Comparison of ENCODE assay signal across 10 cellular contexts in genomic region chr7:114422478-114423217, GRCh38. TPM values are rescaled to one million over a fixed set of nuclear protein-coding genes. Genes with fewer than 3 reads are reported as not detected.
DNase-seq lines count a peak whose midpoint lies in the region; ATAC-seq and TF ChIP-seq lines count a peak whose summit lies in the region.
"Had no signal": no experiment of that assay in that cellular context is flagged by ENCODE, and none has a peak within 500 bp of the region (broad histone marks: within the 10 kb centered on the region; RNA-seq: fewer than 3 reads in every experiment).

No MANE protein-coding gene starts in this region.

- peak; percentile 91 for ATAC-seq in left colon
- no peak for ATAC-seq in activated CD8-positive, alpha-beta memory T cell treated with anti-CD3 and anti-CD28 coated beads, Interleukin-2, amount 10 ng/mL, durations not matched to agents 7 days and 5 days
- no peak for ATAC-seq in GM18909 (IDR thresholded peaks at IDR 0.05; ENCODE audit: poor library complexity, unreplicated experiment)

- no peak overlapping the region for H3K27ac ChIP-seq in C4-2B

- no peaks in the 10 kb centered on the region for H3K4me1 Mint-ChIP-seq in activated CD8-positive, alpha-beta memory T cell treated with anti-CD3 and anti-CD28 coated beads, Interleukin-2, amount 10 ng/mL, durations not matched to agents 7 days and 5 days

- CTCF ChIA-PET in activated CD8-positive, alpha-beta memory T cell treated with anti-CD3 and anti-CD28 coated beads, Interleukin-2, amount 10 ng/mL, durations not matched to agents 7 days and 5 days (lab: Charles Lee) = no interaction called here

- no peaks in the 10 kb centered on the region for H3K27me3 Mint-ChIP-seq in activated CD8-positive, alpha-beta memory T cell treated with anti-CD3 and anti-CD28 coated beads, Interleukin-2, amount 10 ng/mL, durations not matched to agents 7 days and 5 days

- DNase-seq in HFF-Myc (ENCODE audit: extremely low read depth, low read depth) (no peak), SK-MEL-5 (ENCODE audit: low read depth, low spot score) (peak; percentile 52), left colon (peak in 1 of 2 donors; percentile 17), mucosa of gallbladder (ENCODE audit: low spot score) (no peak), midbrain (lab: John Stamatoyannopoulos, UW) (no peak)
- DNase-seq in activated CD8-positive, alpha-beta memory T cell treated with anti-CD3 and anti-CD28 coated beads, Interleukin-2, amount 10 ng/mL, durations not matched to agents 7 days and 5 days = no peak
- DNase-seq: EL, NCI-H1694 treated with DMSO at 0.1 percent for 48 hours had no signal

- H3K36me3 Mint-ChIP-seq in activated CD8-positive, alpha-beta memory T cell treated with anti-CD3 and anti-CD28 coated beads, Interleukin-2, amount 10 ng/mL, durations not matched to agents 7 days and 5 days = no peaks in the 10 kb centered on the region

- in situ Hi-C loops in SK-MEL-5 (cut with HindIII; ENCODE audit: low pct_unique_long_range_greater_than_20kb, low sequenced_read_pairs) = no loop called here

- no peak overlapping the region for H3K4me3 ChIP-seq in HFF-Myc (replicated peaks; ENCODE audit: low read depth, low read length)

- no peak overlapping the region for H3K4me3 Mint-ChIP-seq in activated CD8-positive, alpha-beta memory T cell treated with anti-CD3 and anti-CD28 coated beads, Interleukin-2, amount 10 ng/mL, durations not matched to agents 7 days and 5 days

- H3K9me3 Mint-ChIP-seq in activated CD8-positive, alpha-beta memory T cell treated with anti-CD3 and anti-CD28 coated beads, Interleukin-2, amount 10 ng/mL, durations not matched to agents 7 days and 5 days (ENCODE audit: low read depth) = no peaks in the 10 kb centered on the region

- H3K27ac Mint-ChIP-seq in activated CD8-positive, alpha-beta memory T cell treated with anti-CD3 and anti-CD28 coated beads, Interleukin-2, amount 10 ng/mL, durations not matched to agents 7 days and 5 days = no peak overlapping the region

- intact Hi-C loops in left colon (cut with DNase I, micrococcal nuclease) = no loop called here

- peak; percentile 55 for TF ChIP-seq CTCF in C4-2B (conservative IDR thresholded peaks at IDR 0.05)
- peak; percentile 28 for TF ChIP-seq CTCF in HFF-Myc (IDR thresholded peaks at IDR 0.05; ENCODE audit: low read depth, low read length, missing control alignments)

RNA-seq across cellular contexts. Expression of gene FOXP2, which starts 8.0 kb away (rescaled TPM):
- 0.05 and 0.37 TPM in 2 replicates for total RNA-seq in SK-MEL-5 (2014; rRNA removed; shearing (Covaris generic))
- polyA plus RNA-seq in SK-MEL-5 (2015; cell fraction: cytosol; rRNA removed) = 0.43 and 0.57 TPM in 2 replicates
- polyA plus RNA-seq in SK-MEL-5 (2015; cell fraction: nucleus; rRNA removed) = 0.35 and 3.1 TPM in 2 replicates
- 10 to 100 TPM; 12.8 to 21.1 TPM for total RNA-seq in left colon
- 10.1 TPM for total RNA-seq in mucosa of gallbladder
- under 1 TPM in 1 of 2 experiments, not detected in 1; 0.28 TPM for total RNA-seq in activated CD8-positive, alpha-beta memory T cell treated with anti-CD3 and anti-CD28 coated beads, Interleukin-2, amount 10 ng/mL, durations not matched to agents 7 days and 5 days
